In the genomic region with DNA sequence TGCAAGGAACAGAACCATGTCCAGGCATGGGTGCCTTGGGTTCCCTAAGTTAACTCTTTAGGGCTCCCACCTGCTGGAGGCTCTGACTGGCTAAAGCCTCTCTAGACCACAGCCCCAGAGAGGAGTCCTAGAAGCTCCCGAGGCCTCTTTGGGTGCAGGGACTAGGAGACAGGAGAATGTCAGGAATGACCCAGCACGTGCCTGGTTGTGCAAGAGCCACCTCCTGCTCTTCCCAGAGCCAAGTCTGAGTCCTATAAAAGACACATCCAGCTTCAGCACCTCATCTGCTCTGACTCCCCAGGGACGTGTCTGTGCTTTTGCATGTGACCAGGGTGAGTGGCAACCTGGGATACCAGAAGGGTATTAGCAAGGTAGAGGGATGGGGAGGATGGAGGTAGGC, we compare ENCODE assay signal across 33 cellular contexts. TPM values are rescaled to one million over a fixed set of nuclear protein-coding genes. Genes with fewer than 3 reads are reported as not detected.
"Had no signal": no experiment of that assay in that cellular context is flagged by ENCODE, and none has a peak within 500 bp of the region (broad histone marks: within the 10 kb centered on the region; RNA-seq: fewer than 3 reads in every experiment).

A gene with protein sequence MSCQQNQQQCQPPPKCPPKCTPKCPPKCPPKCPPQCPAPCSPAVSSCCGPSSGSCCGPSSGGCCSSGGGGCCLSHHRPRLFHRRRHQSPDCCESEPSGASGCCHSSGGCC (plus strand): TSS at position 283 of the 400 bp plus-strand sequence. CDS start 726 bp downstream, outside the sequence.

- H3K27me3 ChIP-seq: neural progenitor cell, ovary, testis, transverse colon, uterus had no signal

- H3K27ac ChIP-seq: neural progenitor cell, ovary, parathyroid adenoma, psoas muscle, skin epidermis, spleen, testis, tibial artery, transverse colon, upper lobe of right lung, uterus had no signal

- H2AFZ ChIP-seq: neural progenitor cell, parathyroid adenoma had no signal

- H3K4me1 ChIP-seq: neural progenitor cell, parathyroid adenoma, psoas muscle, spleen, testis, tibial artery, transverse colon, upper lobe of right lung, uterus had no signal

- DNase-seq: naive thymus-derived CD4-positive, alpha-beta T cell; natural killer cell; occipital lobe; ovary; posterior cingulate gyrus; psoas muscle; right cardiac atrium; spleen; stimulated activated CD4-positive, alpha-beta T cell treated with anti-CD3 and anti-CD28 coated beads, Interleukin-12 subunit alpha, Interleukin-12 subunit beta, amount 100 ng/mL, for 4 hours; stimulated activated CD4-positive, alpha-beta T cell treated with anti-CD3 and anti-CD28 coated beads, Interleukin-1b, Interleukin-23, amount 100 ng/mL, for 48 hours; stimulated activated CD4-positive, alpha-beta T cell treated with anti-CD3 and anti-CD28 coated beads, Interleukin-4, amount 100 ng/mL, for 1 hour; stimulated activated CD4-positive, alpha-beta T cell treated with anti-CD3 and anti-CD28 coated beads, Interleukin-4, amount 100 ng/mL, for 4 hours; stimulated activated CD8-positive, alpha-beta memory T cell treated with anti-CD3 and anti-CD28 coated beads, Interleukin-4, amount 100 ng/mL, for 48 hours; stimulated activated naive CD4-positive, alpha-beta T cell; stimulated activated naive CD8-positive, alpha-beta T cell treated with anti-CD3 and anti-CD28 coated beads, Interleukin-15, amount 100 ng/mL, for 72 hours; stimulated activated naive CD8-positive, alpha-beta T cell treated with anti-CD3 and anti-CD28 coated beads, Interleukin-15, Interleukin-2, amounts not matched to agents 100 U/mL and 50 U/mL, for 24 hours; substantia nigra; testis; tibial artery; transverse colon; upper lobe of right lung; uterus had no signal

- H3K9ac ChIP-seq: neural progenitor cell, parathyroid adenoma had no signal

- H3K4me3 ChIP-seq: neural progenitor cell, ovary, psoas muscle, skin epidermis, smooth muscle cell, spleen, testis, tibial artery, transverse colon, upper lobe of right lung, uterus had no signal

- H3K4me2 ChIP-seq: neural progenitor cell, smooth muscle cell had no signal

- H3K36me3 ChIP-seq: neural progenitor cell, ovary, spleen, tibial artery, transverse colon, upper lobe of right lung, uterus had no signal

- ATAC-seq: naive thymus-derived CD4-positive, alpha-beta T cell; natural killer cell; psoas muscle; right cardiac atrium; sciatic nerve; stimulated activated memory B cell treated with anti-CD40 and anti-IgM and Interleukin-4, amounts not matched to agents 10 μg/mL and 1 μg/mL and 100 μg/mL, for 72 hours; stimulated activated naive CD8-positive, alpha-beta T cell treated with anti-CD3 and anti-CD28 coated beads, Interleukin-15, amount 100 ng/mL, for 72 hours; stimulated activated naive CD8-positive, alpha-beta T cell treated with anti-CD3 and anti-CD28 coated beads, Interleukin-15, Interleukin-2, amounts not matched to agents 100 U/mL and 50 U/mL, for 24 hours; upper lobe of right lung had no signal

- H3K9me3 ChIP-seq: ovary, psoas muscle, testis, tibial artery, transverse colon, upper lobe of right lung, uterus had no signal

RNA-seq across cellular contexts. Expression of the gene that starts here (rescaled TPM):
- total RNA-seq: naive thymus-derived CD4-positive, alpha-beta T cell; natural killer cell; occipital lobe; osteoblast; ovary; progenitor cell of endocrine pancreas; psoas muscle; renal cortical epithelial cell; right cardiac atrium; sciatic nerve; smooth muscle cell; spleen; testis; transverse colon; upper lobe of right lung; urinary bladder; uterus had no signal
- polyA plus RNA-seq: naive thymus-derived CD4-positive, alpha-beta T cell; neural cell; ovary; psoas muscle; right cardiac atrium; smooth muscle cell; spleen; urinary bladder had no signal
